22 cellular contexts compared by ENCODE assay signal in genomic region chr1:107683683-107684082, GRCh38.
DNase-seq lines count a peak whose midpoint lies in the region; ATAC-seq, FAIRE-seq and TF ChIP-seq lines count a peak whose summit lies in the region.
"Had no signal": no experiment of that assay in that cellular context is flagged by ENCODE, and none has a peak within 500 bp of the region (broad histone marks: within the 10 kb centered on the region; RNA-seq: fewer than 3 reads in every experiment).

No MANE protein-coding gene starts in this region.

- WGBS in pancreas, 2 donors: 31% methylated on average over 2 of the region's 2 CpGs
- WGBS in GM23248 (ENCODE audit: low coverage in 1 of 2, low lambda C conversion rate in 2 of 2, missing lambda C conversion rate in 2 of 2), 2 experiments: 41 to 56% methylated on average over 2 of the region's 2 CpGs

- TF ChIP-seq CTCF in epithelial cell of proximal tubule (conservative IDR thresholded peaks at IDR 0.05; ENCODE audit: low read depth, low read length) (no peak), pancreas (IDR thresholded peaks at IDR 0.05) (no peak)

- intact Hi-C loops in pancreas (cut with DNase I): no loop called here

- H3K4me3 ChIP-seq in epithelial cell of proximal tubule (ENCODE audit: low read depth, low read length) (peak overlapping the region; percentile 63), pancreas (no peak overlapping the region), GM23248 (no peak overlapping the region)
- H3K4me3 ChIP-seq: lung, MG63 had no signal

- in situ Hi-C loops in ACHN (cut with HindIII; ENCODE audit: low pct_ligation_motif_present, low pct_unique_long_range_greater_than_20kb, low sequenced_read_pairs): no loop called here
- in situ Hi-C loops in GM23248 (cut with MboI): no loop called here

- H3K9me3 ChIP-seq in pancreas (no peaks in the 10 kb centered on the region), GM23248 (ENCODE audit: low read depth) (no peaks in the 10 kb centered on the region)
- H3K9me3 ChIP-seq: MG63 had no signal

- no peaks in the 10 kb centered on the region for H4K20me1 ChIP-seq in GM23248 (ENCODE audit: insufficient read depth)

- DNase-seq in ACHN (peak; percentile 66), NCI-H1930 (lab: John Stamatoyannopoulos, UW) (peak; percentile 26 to 45), epithelial cell of proximal tubule (ENCODE audit: low read depth) (no peak), pancreas (no peak), GM23248 (no peak), EL (no peak), frontal cortex (ENCODE audit: low spot score in 2 of 2) (no peak)
- DNase-seq: activated naive CD4-positive, alpha-beta T cell treated with anti-CD3 and anti-CD28 coated beads for 36 hours; activated T-cell treated with anti-CD3 and anti-CD28 coated beads, Interleukin-2, amount 50 U/mL, for 4 hours; amygdala; C1 segment of cervical spinal cord; dermis blood vessel endothelial cell; foreskin fibroblast; H9; hypothalamus; MG63; NCI-H1436 treated with DMSO at 0.1 percent for 48 hours; NCI-H345; stimulated activated CD8-positive, alpha-beta memory T cell treated with anti-CD3 and anti-CD28 coated beads, Interleukin-4, amount 100 ng/mL, for 48 hours; T-helper 1 cell had no signal

- H3K36me3 ChIP-seq in pancreas (no peaks in the 10 kb centered on the region), GM23248 (ENCODE audit: low read depth) (no peaks in the 10 kb centered on the region)
- H3K36me3 ChIP-seq: MG63 had no signal

- no peaks in the 10 kb centered on the region; the same call in 1 of the 2 replicates for H3F3A ChIP-seq in GM23248 (ENCODE audit: insufficient read depth)

- no peaks in the 10 kb centered on the region for H3K9me2 ChIP-seq in GM23248 (ENCODE audit: insufficient read depth)

- no peak overlapping the region for H3K4me2 ChIP-seq in GM23248 (ENCODE audit: unreplicated experiment)

- no peak overlapping the region for H3K9ac ChIP-seq in GM23248

- ATAC-seq in pancreas: no peak
- no peak for ATAC-seq in GM21786 (IDR thresholded peaks at IDR 0.05; ENCODE audit: unreplicated experiment)
- ATAC-seq: activated T-cell treated with anti-CD3 and anti-CD28 coated beads, Interleukin-2, amount 50 U/mL, for 4 hours had no signal

- no peaks in the 10 kb centered on the region for H3K79me2 ChIP-seq in GM23248 (ENCODE audit: insufficient read depth)

- H3K27me3 ChIP-seq in pancreas: no peaks in the 10 kb centered on the region
- H3K27me3 ChIP-seq in GM23248 (replicated peaks; ENCODE audit: insufficient read depth): no peaks in the 10 kb centered on the region
- H3K27me3 ChIP-seq: MG63 had no signal

- FAIRE-seq in pancreas (lab: Jason Lieb, UNC): peak; percentile 82
- no peak for FAIRE-seq in frontal cortex (lab: Jason Lieb, UNC)

- H3K4me1 ChIP-seq in pancreas (peaks cover 0 to 5% (median 3%) of the 10 kb centered on the region in 3 donors), GM23248 (ENCODE audit: insufficient read depth) (peaks cover 14% of the 10 kb centered on the region)

- no peak overlapping the region for H2AFZ ChIP-seq in GM23248

- peak overlapping the region in 2 of 4 donors; percentile 45 to 56 for H3K27ac ChIP-seq in pancreas
- H3K27ac ChIP-seq in GM23248: no peak overlapping the region

Comparison
In these comparisons a context has a peak if more than half of its experiments do, and no peak if none do; other contexts are left out.
1. DNase-seq: peak in ACHN (single experiment) and NCI-H1930 (2 of 2); none in epithelial cell of proximal tubule (single experiment), pancreas (0 of 6), GM23248 (single experiment), EL (single experiment) and frontal cortex (0 of 2).